Comparison of ENCODE assay signal across 1 cellular context in the genomic region with DNA sequence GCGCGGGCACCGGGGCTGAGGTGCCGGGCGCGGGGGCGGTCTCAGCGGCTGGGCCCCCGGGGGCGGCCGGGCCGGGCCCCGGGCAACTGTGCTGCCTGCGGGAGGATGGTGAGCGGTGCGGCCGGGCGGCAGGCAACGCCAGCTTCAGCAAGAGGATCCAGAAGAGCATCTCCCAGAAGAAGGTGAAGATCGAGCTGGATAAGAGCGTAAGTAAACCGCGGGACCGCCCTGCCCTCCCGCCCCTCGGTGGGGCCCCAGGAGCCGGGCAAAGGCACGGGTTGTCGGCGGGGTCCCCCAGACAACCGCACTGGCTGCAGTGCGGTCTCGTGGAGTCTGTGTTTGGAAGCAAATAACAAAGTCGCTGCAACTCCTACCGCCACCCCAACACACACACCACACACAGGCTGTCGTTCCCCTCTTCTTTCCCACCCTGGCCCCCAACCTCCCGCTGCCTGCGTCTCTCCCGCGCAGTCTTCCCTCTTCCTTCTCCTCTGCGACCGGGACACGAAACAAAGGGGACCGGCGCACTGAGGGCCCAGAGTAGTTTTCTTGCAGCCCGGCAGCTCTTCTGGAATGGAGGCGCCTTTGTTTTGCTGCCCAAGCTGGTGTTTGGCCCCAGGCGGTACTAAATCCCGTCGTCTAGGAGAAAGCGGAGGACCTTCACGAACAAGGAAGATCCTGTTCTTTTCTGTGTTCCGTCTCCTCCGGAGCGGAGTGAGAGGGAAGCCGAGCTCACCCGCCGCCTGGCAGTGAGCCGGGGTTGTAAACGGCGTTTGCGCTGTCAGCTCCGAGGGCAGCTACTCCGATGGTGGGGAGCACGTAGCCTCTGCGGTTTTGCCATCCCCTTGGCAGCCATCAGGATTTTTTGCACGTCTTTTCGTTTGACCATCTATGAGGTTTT.
TF ChIP-seq lines count a peak whose summit lies in the region.

No MANE protein-coding gene starts in this region.

TF ChIP-seq in H1, 55 proteins besides CTCF, POLR2A, EP300 and RAD21:
- TF ChIP-seq BACH1 (IDR thresholded peaks at IDR 0.05; ENCODE audit: low read length), result no peak
- TF ChIP-seq PHF8 (conservative IDR thresholded peaks at IDR 0.05; ENCODE audit: low read depth, low read length), result peak; percentile 20
- TF ChIP-seq TAF1 (IDR thresholded peaks at IDR 0.05; ENCODE audit: low read depth, low read length), result peak; percentile 12; the same call in 1 of the 2 replicates
- no peak for TF ChIP-seq EGR1 (IDR thresholded peaks at IDR 0.05; ENCODE audit: borderline replicate concordance, low read depth, low read length)
- TF ChIP-seq NANOG (IDR thresholded peaks at IDR 0.05; ENCODE audit: insufficient read depth, low read depth, low read length, poor library complexity, severe bottlenecking), result no peak
- TF ChIP-seq TAF7 (optimal IDR thresholded peaks at IDR 0.05; ENCODE audit: borderline replicate concordance, low read depth, low read length), result no peak
- TF ChIP-seq RXRA (IDR thresholded peaks at IDR 0.05; ENCODE audit: insufficient read depth, low read depth, low read length), result no peak
- no peak for TF ChIP-seq POLR2AphosphoS5 (IDR thresholded peaks at IDR 0.05; ENCODE audit: low read depth, low read length)
- TF ChIP-seq ASH2L (IDR thresholded peaks at IDR 0.05; ENCODE audit: low read length), result peak; percentile 80
- TF ChIP-seq SUZ12 (IDR thresholded peaks at IDR 0.05; ENCODE audit: low read length), result peak; percentile 44; the same call in 1 of the 2 replicates
- TF ChIP-seq JUN (IDR thresholded peaks at IDR 0.05; ENCODE audit: low read depth, low read length), result no peak
- peak; percentile 82 for TF ChIP-seq SAP30 (IDR thresholded peaks at IDR 0.05; ENCODE audit: insufficient read depth, insufficient replicate concordance, low read length)
- TF ChIP-seq TBP (IDR thresholded peaks at IDR 0.05; ENCODE audit: low read depth, low read length), result peak; percentile 70
- TF ChIP-seq HDAC6 (IDR thresholded peaks at IDR 0.05; ENCODE audit: low read depth, low read length), result no peak
- no peak for TF ChIP-seq KDM1A (IDR thresholded peaks at IDR 0.05; ENCODE audit: borderline replicate concordance, low read length)
- TF ChIP-seq, protein P1, sequence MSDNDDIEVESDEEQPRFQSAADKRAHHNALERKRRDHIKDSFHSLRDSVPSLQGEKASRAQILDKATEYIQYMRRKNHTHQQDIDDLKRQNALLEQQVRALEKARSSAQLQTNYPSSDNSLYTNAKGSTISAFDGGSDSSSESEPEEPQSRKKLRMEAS (IDR thresholded peaks at IDR 0.05), result no peak
- no peak for TF ChIP-seq BRCA1 (IDR thresholded peaks at IDR 0.05; ENCODE audit: low read depth, low read length)
- no peak for TF ChIP-seq CTBP2 (IDR thresholded peaks at IDR 0.05; ENCODE audit: borderline replicate concordance, insufficient read depth, insufficient read length, low read length)
- no peak for TF ChIP-seq ZNF274 (IDR thresholded peaks at IDR 0.05; ENCODE audit: borderline replicate concordance, extremely low read depth, low read length)
- no peak for TF ChIP-seq POU5F1 (IDR thresholded peaks at IDR 0.05; ENCODE audit: low read depth, low read length)
- TF ChIP-seq TCF12 (IDR thresholded peaks at IDR 0.05; ENCODE audit: low read depth, low read length), result no peak
- TF ChIP-seq KDM4A (IDR thresholded peaks at IDR 0.05; ENCODE audit: low read depth, low read length, severe bottlenecking), result peak; percentile 42
- TF ChIP-seq CHD2 (IDR thresholded peaks at IDR 0.05; ENCODE audit: low read length), result no peak
- peak; percentile 26 for TF ChIP-seq EZH2 (IDR thresholded peaks at IDR 0.05; ENCODE audit: low read depth, low read length, severe bottlenecking)
- TF ChIP-seq E2F6 (IDR thresholded peaks at IDR 0.05), result no peak
- no peak for TF ChIP-seq RFX5 (IDR thresholded peaks at IDR 0.05; ENCODE audit: borderline replicate concordance, low read depth, low read length)
- TF ChIP-seq CHD1 (IDR thresholded peaks at IDR 0.05; ENCODE audit: low read depth, low read length), result no peak
- TF ChIP-seq SP4 (IDR thresholded peaks at IDR 0.05; ENCODE audit: low read length), result no peak
- TF ChIP-seq CEBPB (IDR thresholded peaks at IDR 0.05; ENCODE audit: low read depth, low read length), result no peak
- TF ChIP-seq KDM5A (IDR thresholded peaks at IDR 0.05; ENCODE audit: low read length), result no peak
- no peak for TF ChIP-seq ATF2 (IDR thresholded peaks at IDR 0.05; ENCODE audit: low read length)
- TF ChIP-seq RNF2 (IDR thresholded peaks at IDR 0.05; ENCODE audit: borderline replicate concordance, low read depth, low read length, missing control alignments, poor library complexity, severe bottlenecking), result no peak
- TF ChIP-seq SIN3A (conservative IDR thresholded peaks at IDR 0.05 in 1 of 2, IDR thresholded peaks at IDR 0.05 in 1 of 2; ENCODE audit: low read depth in 1 of 2, low read length in 2 of 2), result peak; percentile 65 to 76; a peak in 1 of 4 replicates
- TF ChIP-seq TEAD4 (IDR thresholded peaks at IDR 0.05; ENCODE audit: low read depth, low read length), result no peak
- TF ChIP-seq, protein P2, sequence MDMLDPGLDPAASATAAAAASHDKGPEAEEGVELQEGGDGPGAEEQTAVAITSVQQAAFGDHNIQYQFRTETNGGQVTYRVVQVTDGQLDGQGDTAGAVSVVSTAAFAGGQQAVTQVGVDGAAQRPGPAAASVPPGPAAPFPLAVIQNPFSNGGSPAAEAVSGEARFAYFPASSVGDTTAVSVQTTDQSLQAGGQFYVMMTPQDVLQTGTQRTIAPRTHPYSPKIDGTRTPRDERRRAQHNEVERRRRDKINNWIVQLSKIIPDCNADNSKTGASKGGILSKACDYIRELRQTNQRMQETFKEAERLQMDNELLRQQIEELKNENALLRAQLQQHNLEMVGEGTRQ (IDR thresholded peaks at IDR 0.05; ENCODE audit: low read length), result no peak
- TF ChIP-seq, protein P3, sequence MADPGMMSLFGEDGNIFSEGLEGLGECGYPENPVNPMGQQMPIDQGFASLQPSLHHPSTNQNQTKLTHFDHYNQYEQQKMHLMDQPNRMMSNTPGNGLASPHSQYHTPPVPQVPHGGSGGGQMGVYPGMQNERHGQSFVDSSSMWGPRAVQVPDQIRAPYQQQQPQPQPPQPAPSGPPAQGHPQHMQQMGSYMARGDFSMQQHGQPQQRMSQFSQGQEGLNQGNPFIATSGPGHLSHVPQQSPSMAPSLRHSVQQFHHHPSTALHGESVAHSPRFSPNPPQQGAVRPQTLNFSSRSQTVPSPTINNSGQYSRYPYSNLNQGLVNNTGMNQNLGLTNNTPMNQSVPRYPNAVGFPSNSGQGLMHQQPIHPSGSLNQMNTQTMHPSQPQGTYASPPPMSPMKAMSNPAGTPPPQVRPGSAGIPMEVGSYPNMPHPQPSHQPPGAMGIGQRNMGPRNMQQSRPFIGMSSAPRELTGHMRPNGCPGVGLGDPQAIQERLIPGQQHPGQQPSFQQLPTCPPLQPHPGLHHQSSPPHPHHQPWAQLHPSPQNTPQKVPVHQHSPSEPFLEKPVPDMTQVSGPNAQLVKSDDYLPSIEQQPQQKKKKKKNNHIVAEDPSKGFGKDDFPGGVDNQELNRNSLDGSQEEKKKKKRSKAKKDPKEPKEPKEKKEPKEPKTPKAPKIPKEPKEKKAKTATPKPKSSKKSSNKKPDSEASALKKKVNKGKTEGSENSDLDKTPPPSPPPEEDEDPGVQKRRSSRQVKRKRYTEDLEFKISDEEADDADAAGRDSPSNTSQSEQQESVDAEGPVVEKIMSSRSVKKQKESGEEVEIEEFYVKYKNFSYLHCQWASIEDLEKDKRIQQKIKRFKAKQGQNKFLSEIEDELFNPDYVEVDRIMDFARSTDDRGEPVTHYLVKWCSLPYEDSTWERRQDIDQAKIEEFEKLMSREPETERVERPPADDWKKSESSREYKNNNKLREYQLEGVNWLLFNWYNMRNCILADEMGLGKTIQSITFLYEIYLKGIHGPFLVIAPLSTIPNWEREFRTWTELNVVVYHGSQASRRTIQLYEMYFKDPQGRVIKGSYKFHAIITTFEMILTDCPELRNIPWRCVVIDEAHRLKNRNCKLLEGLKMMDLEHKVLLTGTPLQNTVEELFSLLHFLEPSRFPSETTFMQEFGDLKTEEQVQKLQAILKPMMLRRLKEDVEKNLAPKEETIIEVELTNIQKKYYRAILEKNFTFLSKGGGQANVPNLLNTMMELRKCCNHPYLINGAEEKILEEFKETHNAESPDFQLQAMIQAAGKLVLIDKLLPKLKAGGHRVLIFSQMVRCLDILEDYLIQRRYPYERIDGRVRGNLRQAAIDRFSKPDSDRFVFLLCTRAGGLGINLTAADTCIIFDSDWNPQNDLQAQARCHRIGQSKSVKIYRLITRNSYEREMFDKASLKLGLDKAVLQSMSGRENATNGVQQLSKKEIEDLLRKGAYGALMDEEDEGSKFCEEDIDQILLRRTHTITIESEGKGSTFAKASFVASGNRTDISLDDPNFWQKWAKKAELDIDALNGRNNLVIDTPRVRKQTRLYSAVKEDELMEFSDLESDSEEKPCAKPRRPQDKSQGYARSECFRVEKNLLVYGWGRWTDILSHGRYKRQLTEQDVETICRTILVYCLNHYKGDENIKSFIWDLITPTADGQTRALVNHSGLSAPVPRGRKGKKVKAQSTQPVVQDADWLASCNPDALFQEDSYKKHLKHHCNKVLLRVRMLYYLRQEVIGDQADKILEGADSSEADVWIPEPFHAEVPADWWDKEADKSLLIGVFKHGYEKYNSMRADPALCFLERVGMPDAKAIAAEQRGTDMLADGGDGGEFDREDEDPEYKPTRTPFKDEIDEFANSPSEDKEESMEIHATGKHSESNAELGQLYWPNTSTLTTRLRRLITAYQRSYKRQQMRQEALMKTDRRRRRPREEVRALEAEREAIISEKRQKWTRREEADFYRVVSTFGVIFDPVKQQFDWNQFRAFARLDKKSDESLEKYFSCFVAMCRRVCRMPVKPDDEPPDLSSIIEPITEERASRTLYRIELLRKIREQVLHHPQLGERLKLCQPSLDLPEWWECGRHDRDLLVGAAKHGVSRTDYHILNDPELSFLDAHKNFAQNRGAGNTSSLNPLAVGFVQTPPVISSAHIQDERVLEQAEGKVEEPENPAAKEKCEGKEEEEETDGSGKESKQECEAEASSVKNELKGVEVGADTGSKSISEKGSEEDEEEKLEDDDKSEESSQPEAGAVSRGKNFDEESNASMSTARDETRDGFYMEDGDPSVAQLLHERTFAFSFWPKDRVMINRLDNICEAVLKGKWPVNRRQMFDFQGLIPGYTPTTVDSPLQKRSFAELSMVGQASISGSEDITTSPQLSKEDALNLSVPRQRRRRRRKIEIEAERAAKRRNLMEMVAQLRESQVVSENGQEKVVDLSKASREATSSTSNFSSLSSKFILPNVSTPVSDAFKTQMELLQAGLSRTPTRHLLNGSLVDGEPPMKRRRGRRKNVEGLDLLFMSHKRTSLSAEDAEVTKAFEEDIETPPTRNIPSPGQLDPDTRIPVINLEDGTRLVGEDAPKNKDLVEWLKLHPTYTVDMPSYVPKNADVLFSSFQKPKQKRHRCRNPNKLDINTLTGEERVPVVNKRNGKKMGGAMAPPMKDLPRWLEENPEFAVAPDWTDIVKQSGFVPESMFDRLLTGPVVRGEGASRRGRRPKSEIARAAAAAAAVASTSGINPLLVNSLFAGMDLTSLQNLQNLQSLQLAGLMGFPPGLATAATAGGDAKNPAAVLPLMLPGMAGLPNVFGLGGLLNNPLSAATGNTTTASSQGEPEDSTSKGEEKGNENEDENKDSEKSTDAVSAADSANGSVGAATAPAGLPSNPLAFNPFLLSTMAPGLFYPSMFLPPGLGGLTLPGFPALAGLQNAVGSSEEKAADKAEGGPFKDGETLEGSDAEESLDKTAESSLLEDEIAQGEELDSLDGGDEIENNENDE (IDR thresholded peaks at IDR 0.05; ENCODE audit: insufficient replicate concordance, low read length), result no peak
- no peak for TF ChIP-seq GTF2F1 (IDR thresholded peaks at IDR 0.05; ENCODE audit: borderline replicate concordance, low read depth, low read length)
- no peak for TF ChIP-seq SRF (IDR thresholded peaks at IDR 0.05; ENCODE audit: low read depth, low read length)
- TF ChIP-seq GABPA (IDR thresholded peaks at IDR 0.05; ENCODE audit: borderline replicate concordance, insufficient read depth, low read length), result no peak
- TF ChIP-seq JUND (IDR thresholded peaks at IDR 0.05; ENCODE audit: low read length), result no peak
- no peak for TF ChIP-seq MAFK (IDR thresholded peaks at IDR 0.05; ENCODE audit: low read depth, low read length)
- TF ChIP-seq BCL11A (IDR thresholded peaks at IDR 0.05; ENCODE audit: low read depth in 2 of 2, low read length in 2 of 2), result no peak
- TF ChIP-seq SIRT6 (IDR thresholded peaks at IDR 0.05; ENCODE audit: low read length), result no peak
- no peak for TF ChIP-seq CREB1 (IDR thresholded peaks at IDR 0.05)
- TF ChIP-seq CBX5 (IDR thresholded peaks at IDR 0.05; ENCODE audit: low read depth, low read length), result no peak
- TF ChIP-seq SIX5 (IDR thresholded peaks at IDR 0.05; ENCODE audit: low read depth, low read length), result no peak
- TF ChIP-seq NRF1 (IDR thresholded peaks at IDR 0.05; ENCODE audit: low read depth, low read length), result no peak
- no peak; the same call in none of the 2 replicates for TF ChIP-seq YY1 (IDR thresholded peaks at IDR 0.05; ENCODE audit: low read depth, low read length)
- no peak for TF ChIP-seq SP2 (IDR thresholded peaks at IDR 0.05; ENCODE audit: low read length)
- TF ChIP-seq RBBP5 (IDR thresholded peaks at IDR 0.05; ENCODE audit: borderline replicate concordance, low read depth, low read length), result peak; percentile 76; the same call in 1 of the 2 replicates
- peak in 1 of 2 experiments; percentile 12; a peak in 1 of 4 replicates for TF ChIP-seq HDAC2 (IDR thresholded peaks at IDR 0.05; ENCODE audit: borderline replicate concordance in 1 of 2, low read depth in 2 of 2, low read length in 2 of 2)
- TF ChIP-seq SP1 (IDR thresholded peaks at IDR 0.05; ENCODE audit: low read depth, low read length), result no peak
- no peak for TF ChIP-seq FOSL1 (IDR thresholded peaks at IDR 0.05; ENCODE audit: insufficient read depth, low read depth, low read length)
- TF ChIP-seq CBX8 (IDR thresholded peaks at IDR 0.05; ENCODE audit: borderline replicate concordance, low read depth, low read length), result no peak
- no peak for TF ChIP-seq ATF3 (IDR thresholded peaks at IDR 0.05; ENCODE audit: insufficient read depth, low read depth, low read length)
